Comparison of ENCODE assay signal across 1 cellular context in the genomic region with DNA sequence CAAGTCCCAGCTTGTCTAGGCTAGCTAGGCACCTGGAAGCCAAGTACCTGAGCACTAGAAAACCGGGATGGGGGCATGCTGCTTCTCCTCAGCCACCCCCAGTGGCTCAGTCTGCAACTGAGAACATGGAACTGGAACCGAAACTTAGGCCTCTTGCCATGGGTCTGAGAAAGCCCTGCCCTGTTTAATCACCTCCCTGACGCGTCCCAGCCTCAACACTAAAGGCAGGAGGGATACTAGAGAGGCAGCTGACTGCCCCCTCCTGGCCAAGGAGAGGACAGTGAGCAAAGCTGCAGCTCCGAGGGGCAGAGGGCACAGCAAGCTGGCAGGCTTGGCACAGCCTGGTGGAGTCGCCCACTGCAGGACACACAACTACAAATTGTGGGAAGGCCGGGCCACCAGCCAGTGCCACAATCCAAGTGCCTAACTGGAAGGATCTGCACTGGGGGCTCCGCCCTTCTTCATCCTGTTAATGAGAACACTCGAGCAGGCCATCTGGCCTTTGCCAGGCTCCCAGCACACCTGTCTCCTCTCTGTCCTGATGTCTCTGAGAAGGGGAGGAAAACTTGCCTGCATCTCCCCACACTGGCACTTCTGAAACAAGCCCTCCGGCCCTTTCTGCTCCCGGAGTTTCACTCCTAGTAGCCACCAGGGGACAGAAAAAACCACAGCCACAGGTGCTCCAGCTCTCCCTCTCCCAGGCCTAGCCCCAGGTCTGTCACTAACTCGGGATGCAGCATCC.
TF ChIP-seq lines count a peak whose summit lies in the region.

No MANE protein-coding gene starts in this region.

TF ChIP-seq in HepG2, 621 proteins besides CTCF, POLR2A, EP300 and RAD21 (continued from another document and continues in another):
- TF ChIP-seq, protein P1, sequence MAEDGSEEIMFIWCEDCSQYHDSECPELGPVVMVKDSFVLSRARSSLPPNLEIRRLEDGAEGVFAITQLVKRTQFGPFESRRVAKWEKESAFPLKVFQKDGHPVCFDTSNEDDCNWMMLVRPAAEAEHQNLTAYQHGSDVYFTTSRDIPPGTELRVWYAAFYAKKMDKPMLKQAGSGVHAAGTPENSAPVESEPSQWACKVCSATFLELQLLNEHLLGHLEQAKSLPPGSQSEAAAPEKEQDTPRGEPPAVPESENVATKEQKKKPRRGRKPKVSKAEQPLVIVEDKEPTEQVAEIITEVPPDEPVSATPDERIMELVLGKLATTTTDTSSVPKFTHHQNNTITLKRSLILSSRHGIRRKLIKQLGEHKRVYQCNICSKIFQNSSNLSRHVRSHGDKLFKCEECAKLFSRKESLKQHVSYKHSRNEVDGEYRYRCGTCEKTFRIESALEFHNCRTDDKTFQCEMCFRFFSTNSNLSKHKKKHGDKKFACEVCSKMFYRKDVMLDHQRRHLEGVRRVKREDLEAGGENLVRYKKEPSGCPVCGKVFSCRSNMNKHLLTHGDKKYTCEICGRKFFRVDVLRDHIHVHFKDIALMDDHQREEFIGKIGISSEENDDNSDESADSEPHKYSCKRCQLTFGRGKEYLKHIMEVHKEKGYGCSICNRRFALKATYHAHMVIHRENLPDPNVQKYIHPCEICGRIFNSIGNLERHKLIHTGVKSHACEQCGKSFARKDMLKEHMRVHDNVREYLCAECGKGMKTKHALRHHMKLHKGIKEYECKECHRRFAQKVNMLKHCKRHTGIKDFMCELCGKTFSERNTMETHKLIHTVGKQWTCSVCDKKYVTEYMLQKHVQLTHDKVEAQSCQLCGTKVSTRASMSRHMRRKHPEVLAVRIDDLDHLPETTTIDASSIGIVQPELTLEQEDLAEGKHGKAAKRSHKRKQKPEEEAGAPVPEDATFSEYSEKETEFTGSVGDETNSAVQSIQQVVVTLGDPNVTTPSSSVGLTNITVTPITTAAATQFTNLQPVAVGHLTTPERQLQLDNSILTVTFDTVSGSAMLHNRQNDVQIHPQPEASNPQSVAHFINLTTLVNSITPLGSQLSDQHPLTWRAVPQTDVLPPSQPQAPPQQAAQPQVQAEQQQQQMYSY (CRISPR knock-in tag; IDR thresholded peaks at IDR 0.05): no peak
- 0 out of 2 replicates have a peak, but pooled peaks have one; percentile 13 for TF ChIP-seq FOXC1 (CRISPR knock-in tag; IDR thresholded peaks at IDR 0.05; ENCODE audit: borderline replicate concordance)
- no peak for TF ChIP-seq ZNF746 (CRISPR knock-in tag; IDR thresholded peaks at IDR 0.05)
- 0 out of 2 replicates have a peak, but pooled peaks have one; percentile 18 for TF ChIP-seq ZBTB8A (CRISPR knock-in tag; IDR thresholded peaks at IDR 0.05; ENCODE audit: borderline replicate concordance, low read depth)
- 0 out of 2 replicates have a peak, but pooled peaks have one; percentile 26 for TF ChIP-seq RNF2 (conservative IDR thresholded peaks at IDR 0.05; ENCODE audit: low read depth)
- TF ChIP-seq, protein P2, sequence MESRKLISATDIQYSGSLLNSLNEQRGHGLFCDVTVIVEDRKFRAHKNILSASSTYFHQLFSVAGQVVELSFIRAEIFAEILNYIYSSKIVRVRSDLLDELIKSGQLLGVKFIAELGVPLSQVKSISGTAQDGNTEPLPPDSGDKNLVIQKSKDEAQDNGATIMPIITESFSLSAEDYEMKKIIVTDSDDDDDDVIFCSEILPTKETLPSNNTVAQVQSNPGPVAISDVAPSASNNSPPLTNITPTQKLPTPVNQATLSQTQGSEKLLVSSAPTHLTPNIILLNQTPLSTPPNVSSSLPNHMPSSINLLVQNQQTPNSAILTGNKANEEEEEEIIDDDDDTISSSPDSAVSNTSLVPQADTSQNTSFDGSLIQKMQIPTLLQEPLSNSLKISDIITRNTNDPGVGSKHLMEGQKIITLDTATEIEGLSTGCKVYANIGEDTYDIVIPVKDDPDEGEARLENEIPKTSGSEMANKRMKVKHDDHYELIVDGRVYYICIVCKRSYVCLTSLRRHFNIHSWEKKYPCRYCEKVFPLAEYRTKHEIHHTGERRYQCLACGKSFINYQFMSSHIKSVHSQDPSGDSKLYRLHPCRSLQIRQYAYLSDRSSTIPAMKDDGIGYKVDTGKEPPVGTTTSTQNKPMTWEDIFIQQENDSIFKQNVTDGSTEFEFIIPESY (CRISPR knock-in tag; IDR thresholded peaks at IDR 0.05): no peak
- TF ChIP-seq HNRNPL (IDR thresholded peaks at IDR 0.05; ENCODE audit: low read depth, low read length): peak; percentile 99
- no peak for TF ChIP-seq ZNF644 (CRISPR knock-in tag; IDR thresholded peaks at IDR 0.05; ENCODE audit: low read depth)
- TF ChIP-seq ZNF773 (CRISPR knock-in tag; IDR thresholded peaks at IDR 0.05; ENCODE audit: borderline replicate concordance): no peak
- TF ChIP-seq ZNF317 (CRISPR knock-in tag; IDR thresholded peaks at IDR 0.05): 0 out of 2 replicates have a peak, but pooled peaks have one; percentile 31
- no peak for TF ChIP-seq HNF4A (CRISPR knock-in tag; IDR thresholded peaks at IDR 0.05)
- TF ChIP-seq MED1 (CRISPR knock-in tag; IDR thresholded peaks at IDR 0.05): no peak; the same call in 1 of the 2 replicates
- TF ChIP-seq ZNF652 (CRISPR knock-in tag; IDR thresholded peaks at IDR 0.05; ENCODE audit: borderline replicate concordance, low read depth): no peak
- TF ChIP-seq HNF4G (IDR thresholded peaks at IDR 0.05; ENCODE audit: borderline replicate concordance, low read depth, low read length): no peak
- no peak for TF ChIP-seq HNF4G (CRISPR knock-in tag; IDR thresholded peaks at IDR 0.05; ENCODE audit: borderline replicate concordance, low read depth)
- TF ChIP-seq ZNF790 (CRISPR knock-in tag; IDR thresholded peaks at IDR 0.05; ENCODE audit: borderline replicate concordance): no peak
- TF ChIP-seq ZFY (CRISPR knock-in tag; IDR thresholded peaks at IDR 0.05): peak; percentile 52; the same call in 1 of the 2 replicates
- no peak for TF ChIP-seq ZNF569 (CRISPR knock-in tag; IDR thresholded peaks at IDR 0.05; ENCODE audit: borderline replicate concordance)
- no peak for TF ChIP-seq ZNF354B (CRISPR knock-in tag; IDR thresholded peaks at IDR 0.05)
- no peak for TF ChIP-seq CHD4 (IDR thresholded peaks at IDR 0.05; ENCODE audit: borderline replicate concordance, low read length)
- TF ChIP-seq ZNF660 (CRISPR knock-in tag; IDR thresholded peaks at IDR 0.05; ENCODE audit: borderline replicate concordance, low read depth): no peak
- TF ChIP-seq XBP1 (CRISPR knock-in tag; IDR thresholded peaks at IDR 0.05): no peak
- TF ChIP-seq, protein P3, sequence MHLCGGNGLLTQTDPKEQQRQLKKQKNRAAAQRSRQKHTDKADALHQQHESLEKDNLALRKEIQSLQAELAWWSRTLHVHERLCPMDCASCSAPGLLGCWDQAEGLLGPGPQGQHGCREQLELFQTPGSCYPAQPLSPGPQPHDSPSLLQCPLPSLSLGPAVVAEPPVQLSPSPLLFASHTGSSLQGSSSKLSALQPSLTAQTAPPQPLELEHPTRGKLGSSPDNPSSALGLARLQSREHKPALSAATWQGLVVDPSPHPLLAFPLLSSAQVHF (CRISPR knock-in tag; IDR thresholded peaks at IDR 0.05): no peak
- TF ChIP-seq RELA (CRISPR knock-in tag; IDR thresholded peaks at IDR 0.05): no peak
- no peak for TF ChIP-seq NCOA5 (CRISPR knock-in tag; IDR thresholded peaks at IDR 0.05)
- 0 out of 2 replicates have a peak, but pooled peaks have one; percentile 13 for TF ChIP-seq GLI4 (CRISPR knock-in tag; IDR thresholded peaks at IDR 0.05; ENCODE audit: borderline replicate concordance)
- TF ChIP-seq ZFP36 (IDR thresholded peaks at IDR 0.05; ENCODE audit: borderline replicate concordance, low read depth, low read length, partially characterized antibody): no peak
- TF ChIP-seq HOXA5 (CRISPR knock-in tag; IDR thresholded peaks at IDR 0.05): 0 out of 2 replicates have a peak, but pooled peaks have one; percentile 19
- no peak for TF ChIP-seq NFE2L2 (IDR thresholded peaks at IDR 0.05; ENCODE audit: low read length)
- TF ChIP-seq, protein P4, sequence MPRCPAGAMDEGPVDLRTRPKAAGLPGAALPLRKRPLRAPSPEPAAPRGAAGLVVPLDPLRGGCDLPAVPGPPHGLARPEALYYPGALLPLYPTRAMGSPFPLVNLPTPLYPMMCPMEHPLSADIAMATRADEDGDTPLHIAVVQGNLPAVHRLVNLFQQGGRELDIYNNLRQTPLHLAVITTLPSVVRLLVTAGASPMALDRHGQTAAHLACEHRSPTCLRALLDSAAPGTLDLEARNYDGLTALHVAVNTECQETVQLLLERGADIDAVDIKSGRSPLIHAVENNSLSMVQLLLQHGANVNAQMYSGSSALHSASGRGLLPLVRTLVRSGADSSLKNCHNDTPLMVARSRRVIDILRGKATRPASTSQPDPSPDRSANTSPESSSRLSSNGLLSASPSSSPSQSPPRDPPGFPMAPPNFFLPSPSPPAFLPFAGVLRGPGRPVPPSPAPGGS (CRISPR knock-in tag; IDR thresholded peaks at IDR 0.05): no peak
- no peak for TF ChIP-seq ZNF12 (CRISPR knock-in tag; IDR thresholded peaks at IDR 0.05)
- TF ChIP-seq, protein P5, sequence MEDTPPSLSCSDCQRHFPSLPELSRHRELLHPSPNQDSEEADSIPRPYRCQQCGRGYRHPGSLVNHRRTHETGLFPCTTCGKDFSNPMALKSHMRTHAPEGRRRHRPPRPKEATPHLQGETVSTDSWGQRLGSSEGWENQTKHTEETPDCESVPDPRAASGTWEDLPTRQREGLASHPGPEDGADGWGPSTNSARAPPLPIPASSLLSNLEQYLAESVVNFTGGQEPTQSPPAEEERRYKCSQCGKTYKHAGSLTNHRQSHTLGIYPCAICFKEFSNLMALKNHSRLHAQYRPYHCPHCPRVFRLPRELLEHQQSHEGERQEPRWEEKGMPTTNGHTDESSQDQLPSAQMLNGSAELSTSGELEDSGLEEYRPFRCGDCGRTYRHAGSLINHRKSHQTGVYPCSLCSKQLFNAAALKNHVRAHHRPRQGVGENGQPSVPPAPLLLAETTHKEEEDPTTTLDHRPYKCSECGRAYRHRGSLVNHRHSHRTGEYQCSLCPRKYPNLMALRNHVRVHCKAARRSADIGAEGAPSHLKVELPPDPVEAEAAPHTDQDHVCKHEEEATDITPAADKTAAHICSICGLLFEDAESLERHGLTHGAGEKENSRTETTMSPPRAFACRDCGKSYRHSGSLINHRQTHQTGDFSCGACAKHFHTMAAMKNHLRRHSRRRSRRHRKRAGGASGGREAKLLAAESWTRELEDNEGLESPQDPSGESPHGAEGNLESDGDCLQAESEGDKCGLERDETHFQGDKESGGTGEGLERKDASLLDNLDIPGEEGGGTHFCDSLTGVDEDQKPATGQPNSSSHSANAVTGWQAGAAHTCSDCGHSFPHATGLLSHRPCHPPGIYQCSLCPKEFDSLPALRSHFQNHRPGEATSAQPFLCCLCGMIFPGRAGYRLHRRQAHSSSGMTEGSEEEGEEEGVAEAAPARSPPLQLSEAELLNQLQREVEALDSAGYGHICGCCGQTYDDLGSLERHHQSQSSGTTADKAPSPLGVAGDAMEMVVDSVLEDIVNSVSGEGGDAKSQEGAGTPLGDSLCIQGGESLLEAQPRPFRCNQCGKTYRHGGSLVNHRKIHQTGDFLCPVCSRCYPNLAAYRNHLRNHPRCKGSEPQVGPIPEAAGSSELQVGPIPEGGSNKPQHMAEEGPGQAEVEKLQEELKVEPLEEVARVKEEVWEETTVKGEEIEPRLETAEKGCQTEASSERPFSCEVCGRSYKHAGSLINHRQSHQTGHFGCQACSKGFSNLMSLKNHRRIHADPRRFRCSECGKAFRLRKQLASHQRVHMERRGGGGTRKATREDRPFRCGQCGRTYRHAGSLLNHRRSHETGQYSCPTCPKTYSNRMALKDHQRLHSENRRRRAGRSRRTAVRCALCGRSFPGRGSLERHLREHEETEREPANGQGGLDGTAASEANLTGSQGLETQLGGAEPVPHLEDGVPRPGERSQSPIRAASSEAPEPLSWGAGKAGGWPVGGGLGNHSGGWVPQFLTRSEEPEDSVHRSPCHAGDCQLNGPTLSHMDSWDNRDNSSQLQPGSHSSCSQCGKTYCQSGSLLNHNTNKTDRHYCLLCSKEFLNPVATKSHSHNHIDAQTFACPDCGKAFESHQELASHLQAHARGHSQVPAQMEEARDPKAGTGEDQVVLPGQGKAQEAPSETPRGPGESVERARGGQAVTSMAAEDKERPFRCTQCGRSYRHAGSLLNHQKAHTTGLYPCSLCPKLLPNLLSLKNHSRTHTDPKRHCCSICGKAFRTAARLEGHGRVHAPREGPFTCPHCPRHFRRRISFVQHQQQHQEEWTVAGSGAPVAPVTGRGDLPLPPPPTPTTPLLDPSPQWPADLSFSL (CRISPR knock-in tag; IDR thresholded peaks at IDR 0.05): no peak
- TF ChIP-seq, protein P6, sequence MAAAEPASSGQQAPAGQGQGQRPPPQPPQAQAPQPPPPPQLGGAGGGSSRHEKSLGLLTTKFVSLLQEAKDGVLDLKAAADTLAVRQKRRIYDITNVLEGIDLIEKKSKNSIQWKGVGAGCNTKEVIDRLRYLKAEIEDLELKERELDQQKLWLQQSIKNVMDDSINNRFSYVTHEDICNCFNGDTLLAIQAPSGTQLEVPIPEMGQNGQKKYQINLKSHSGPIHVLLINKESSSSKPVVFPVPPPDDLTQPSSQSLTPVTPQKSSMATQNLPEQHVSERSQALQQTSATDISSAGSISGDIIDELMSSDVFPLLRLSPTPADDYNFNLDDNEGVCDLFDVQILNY (CRISPR knock-in tag; conservative IDR thresholded peaks at IDR 0.05): no peak
- TF ChIP-seq FOXP1 (IDR thresholded peaks at IDR 0.05): no peak
- TF ChIP-seq FOXP1 (CRISPR knock-in tag; IDR thresholded peaks at IDR 0.05): no peak
- peak; percentile 84; the same call in 1 of the 2 replicates for TF ChIP-seq MTA1 (CRISPR knock-in tag; IDR thresholded peaks at IDR 0.05; ENCODE audit: borderline replicate concordance)
- TF ChIP-seq NFIB (CRISPR knock-in tag; IDR thresholded peaks at IDR 0.05; ENCODE audit: borderline replicate concordance): no peak
- TF ChIP-seq, protein P7, sequence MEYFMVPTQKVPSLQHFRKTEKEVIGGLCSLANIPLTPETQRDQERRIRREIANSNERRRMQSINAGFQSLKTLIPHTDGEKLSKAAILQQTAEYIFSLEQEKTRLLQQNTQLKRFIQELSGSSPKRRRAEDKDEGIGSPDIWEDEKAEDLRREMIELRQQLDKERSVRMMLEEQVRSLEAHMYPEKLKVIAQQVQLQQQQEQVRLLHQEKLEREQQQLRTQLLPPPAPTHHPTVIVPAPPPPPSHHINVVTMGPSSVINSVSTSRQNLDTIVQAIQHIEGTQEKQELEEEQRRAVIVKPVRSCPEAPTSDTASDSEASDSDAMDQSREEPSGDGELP (IDR thresholded peaks at IDR 0.05; ENCODE audit: borderline replicate concordance, low read depth): no peak
- TF ChIP-seq, protein P8, sequence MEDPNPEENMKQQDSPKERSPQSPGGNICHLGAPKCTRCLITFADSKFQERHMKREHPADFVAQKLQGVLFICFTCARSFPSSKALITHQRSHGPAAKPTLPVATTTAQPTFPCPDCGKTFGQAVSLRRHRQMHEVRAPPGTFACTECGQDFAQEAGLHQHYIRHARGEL (CRISPR knock-in tag; IDR thresholded peaks at IDR 0.05): no peak
- no peak for TF ChIP-seq DPF2 (CRISPR knock-in tag; IDR thresholded peaks at IDR 0.05; ENCODE audit: borderline replicate concordance, low read depth)
- 0 out of 2 replicates have a peak, but pooled peaks have one; percentile 30 for TF ChIP-seq ARNTL (CRISPR knock-in tag; IDR thresholded peaks at IDR 0.05)
- no peak for TF ChIP-seq MAFK (conservative IDR thresholded peaks at IDR 0.05 in 1 of 2, IDR thresholded peaks at IDR 0.05 in 1 of 2; ENCODE audit: low read length in 2 of 2)
- no peak; the same call in 1 of the 2 replicates for TF ChIP-seq FOXO1 (CRISPR knock-in tag; IDR thresholded peaks at IDR 0.05)
- TF ChIP-seq, protein P9, sequence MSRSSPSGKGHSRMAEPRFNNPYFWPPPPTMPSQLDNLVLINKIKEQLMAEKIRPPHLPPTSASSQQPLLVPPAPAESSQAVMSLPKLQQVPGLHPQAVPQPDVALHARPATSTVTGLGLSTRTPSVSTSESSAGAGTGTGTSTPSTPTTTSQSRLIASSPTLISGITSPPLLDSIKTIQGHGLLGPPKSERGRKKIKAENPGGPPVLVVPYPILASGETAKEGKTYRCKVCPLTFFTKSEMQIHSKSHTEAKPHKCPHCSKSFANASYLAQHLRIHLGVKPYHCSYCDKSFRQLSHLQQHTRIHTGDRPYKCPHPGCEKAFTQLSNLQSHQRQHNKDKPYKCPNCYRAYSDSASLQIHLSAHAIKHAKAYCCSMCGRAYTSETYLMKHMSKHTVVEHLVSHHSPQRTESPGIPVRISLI (CRISPR knock-in tag; IDR thresholded peaks at IDR 0.05; ENCODE audit: borderline replicate concordance): peak; percentile 60; the same call in 1 of the 2 replicates
